8 cellular contexts compared by ENCODE assay signal in the genomic region with DNA sequence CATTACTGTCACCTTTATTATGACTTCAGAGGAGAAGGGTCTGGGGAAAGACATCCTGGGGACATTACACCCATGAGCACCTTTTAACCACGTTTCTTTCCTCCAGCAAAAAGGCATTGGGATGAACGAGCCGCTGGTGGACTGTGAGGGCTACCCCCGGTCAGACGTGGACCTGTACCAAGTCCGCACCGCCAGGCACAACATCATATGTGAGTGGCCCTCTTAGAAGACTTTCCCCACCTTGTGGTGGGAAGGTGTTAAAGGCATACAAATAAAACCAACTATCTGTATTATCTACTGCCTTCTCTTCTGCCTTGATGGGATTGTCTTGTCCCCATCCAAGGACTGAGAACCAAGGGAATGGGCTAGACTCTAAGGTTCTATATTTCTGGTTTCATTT. TPM values are rescaled to one million over a fixed set of nuclear protein-coding genes. Genes with fewer than 3 reads are reported as not detected.
A peak's percentile ranks its signal among the peaks of the same experiment; 100 is the strongest.
DNase-seq lines count a peak whose midpoint lies in the region; TF ChIP-seq lines count a peak whose summit lies in the region.
"Had no signal": no experiment of that assay in that cellular context is flagged by ENCODE, and none has a peak within 500 bp of the region (broad histone marks: within the 10 kb centered on the region; RNA-seq: fewer than 3 reads in every experiment).

No MANE protein-coding gene starts in this region.

- H3K4me3 ChIP-seq in DOHH2 (ENCODE audit: low read length) (no peak overlapping the region), mammary epithelial cell (replicated peaks in 1 of 3; ENCODE audit: insufficient read depth in 1 of 3, low read depth in 2 of 3, low read length in 3 of 3) (no peak overlapping the region), coronary artery (no peak overlapping the region)

- H3K4me2 ChIP-seq in DOHH2 (ENCODE audit: low read length) (no peak overlapping the region), mammary epithelial cell (ENCODE audit: insufficient read depth, low read depth, low read length) (peak overlapping the region; percentile 56)

- H3K36me3 Mint-ChIP-seq in nephron (ENCODE audit: low read depth), result peaks cover 40% of the 10 kb centered on the region

- no peaks in the 10 kb centered on the region for H3K27me3 Mint-ChIP-seq in nephron (ENCODE audit: low read depth)

- H3K27ac ChIP-seq in DOHH2 (ENCODE audit: low read depth, low read length), result no peak overlapping the region
- peak overlapping the region; percentile 64 for H3K27ac ChIP-seq in mammary epithelial cell (ENCODE audit: insufficient read depth, low read depth, low read length)
- H3K27ac ChIP-seq in coronary artery, result no peak overlapping the region

- DNase-seq in mammary epithelial cell (no peak), SIG-M5 (lab: John Stamatoyannopoulos, UW) (no peak), coronary artery (ENCODE audit: low spot score) (no peak), SHP77 (lab: John Stamatoyannopoulos, UW) (no peak)
- DNase-seq: activated CD8-positive, alpha-beta memory T cell treated with anti-CD3 and anti-CD28 coated beads, Interleukin-2, amount 50 U/mL, for 4 hours had no signal

- H4K20me1 ChIP-seq in DOHH2 (ENCODE audit: control insufficient read depth, insufficient read depth, low read depth, low read length) (peaks cover 3% of the 10 kb centered on the region; the same call in 1 of the 2 replicates), mammary epithelial cell (ENCODE audit: insufficient read depth, low read length) (no peaks in the 10 kb centered on the region)

- in situ Hi-C loops in mammary epithelial cell (cut with MboI; ENCODE audit: low sequenced_read_pairs in 2 of 2), result loop anchor here in 1 of 2 donors (10.0 kb wide), 1 partner anchor 100 kb away; a partner anchor contains a TSS

- H3K4me1 ChIP-seq in DOHH2 (ENCODE audit: control insufficient read depth, low read length) (peaks cover 21% of the 10 kb centered on the region), mammary epithelial cell (ENCODE audit: insufficient read depth, low read length) (peaks cover 27% of the 10 kb centered on the region)

- H3K9me3 Mint-ChIP-seq in nephron, result no peaks in the 10 kb centered on the region

- H2AFZ ChIP-seq in mammary epithelial cell (ENCODE audit: low read depth, low read length), result no peak overlapping the region

- no TSS peak for BruUV-seq in mammary epithelial cell (replicated peaks; lab: Mats Ljungman, UMichigan)

- H3K27me3 ChIP-seq in DOHH2 (ENCODE audit: control insufficient read depth, low read length) (no peaks in the 10 kb centered on the region), mammary epithelial cell (ENCODE audit: insufficient read depth, low read length) (no peaks in the 10 kb centered on the region)

- CTCF ChIA-PET in mammary epithelial cell (lab: Charles Lee; ENCODE audit: low non-redundant PET), result no interaction called here

- H3K9me3 ChIP-seq in DOHH2 (ENCODE audit: control insufficient read depth, insufficient read depth, low read length) (no peaks in the 10 kb centered on the region), mammary epithelial cell (replicated peaks; ENCODE audit: insufficient read depth, low read length) (no peaks in the 10 kb centered on the region)

- intact Hi-C loops in mammary epithelial cell (cut with micrococcal nuclease), result no loop called here

- peak overlapping the region; percentile 54 to 68 (median 55) for H3K27ac Mint-ChIP-seq in nephron

- H3K36me3 ChIP-seq in DOHH2 (ENCODE audit: control insufficient read depth, low read length) (peaks cover 68% of the 10 kb centered on the region), mammary epithelial cell (ENCODE audit: insufficient read depth, low read length) (peaks cover 12% of the 10 kb centered on the region)

- TF ChIP-seq CTCF in DOHH2 (IDR thresholded peaks at IDR 0.05; ENCODE audit: low read depth, low read length, poor library complexity, severe bottlenecking) (peak; percentile 41), LNCAP (IDR thresholded peaks at IDR 0.05) (peak; percentile 27; the same call in 1 of the 2 replicates), mammary epithelial cell (conservative IDR thresholded peaks at IDR 0.05 in 1 of 2, IDR thresholded peaks at IDR 0.05 in 1 of 2; ENCODE audit: extremely low read depth in 1 of 2, insufficient read depth in 1 of 2, low read depth in 1 of 2, low read length in 2 of 2) (peak; percentile 19 to 48), nephron (IDR thresholded peaks at IDR 0.05; ENCODE audit: unreplicated experiment in 3 of 3) (peak; percentile 34 to 40 (median 35)), coronary artery (IDR thresholded peaks at IDR 0.05) (no peak)

- peaks cover 26% of the 10 kb centered on the region for H3K4me1 Mint-ChIP-seq in nephron

- dilution Hi-C loops in mammary epithelial cell (cut with HindIII; ENCODE audit: low sequenced_read_pairs), result no loop called here

- H3K9ac ChIP-seq in mammary epithelial cell (ENCODE audit: insufficient read depth, low read length), result peak overlapping the region; percentile 24

- H3K4me3 Mint-ChIP-seq in nephron, result no peak overlapping the region

- 16% methylated on average over 7 of the region's 7 CpGs for WGBS in mammary epithelial cell (ENCODE audit: low coverage, missing lambda C conversion rate)

- H3F3A ChIP-seq in DOHH2 (ENCODE audit: control insufficient read depth, insufficient read depth), result peaks cover 2% of the 10 kb centered on the region; the same call in 1 of the 2 replicates

- H3K79me2 ChIP-seq in DOHH2 (ENCODE audit: control insufficient read depth, low read length), result peaks cover 63% of the 10 kb centered on the region
- H3K79me2 ChIP-seq in mammary epithelial cell (ENCODE audit: insufficient read depth, low read length), result peaks cover 80% of the 10 kb centered on the region

- H3K9me2 ChIP-seq in DOHH2 (replicated peaks; ENCODE audit: control insufficient read depth, low read length), result no peaks in the 10 kb centered on the region

RNA-seq across cellular contexts. Expression of a gene that starts 6.0 kb away (rescaled TPM):
- 10 to 100 TPM; 39.8 to 80.6 TPM for total RNA-seq in mammary epithelial cell
- 139 TPM for polyA plus RNA-seq in mammary epithelial cell
- polyA minus RNA-seq in mammary epithelial cell, result 80.4 TPM

RNA-seq across cellular contexts. Expression of a gene that starts 23.8 kb away (rescaled TPM):
- 10 to 100 TPM; 18.7 to 25.3 TPM for total RNA-seq in mammary epithelial cell
- polyA plus RNA-seq in mammary epithelial cell, result 16.3 TPM
- 7.3 TPM for polyA minus RNA-seq in mammary epithelial cell

RNA-seq across cellular contexts. Expression of a gene that starts 36.0 kb away (rescaled TPM):
- total RNA-seq in mammary epithelial cell, result under 1 TPM in 1 of 2 donors, not detected in 1; 0.17 TPM
- polyA plus RNA-seq in mammary epithelial cell, result 0.03 TPM
- not detected for polyA minus RNA-seq in mammary epithelial cell
